16 cellular contexts compared by ENCODE assay signal in the genomic region with DNA sequence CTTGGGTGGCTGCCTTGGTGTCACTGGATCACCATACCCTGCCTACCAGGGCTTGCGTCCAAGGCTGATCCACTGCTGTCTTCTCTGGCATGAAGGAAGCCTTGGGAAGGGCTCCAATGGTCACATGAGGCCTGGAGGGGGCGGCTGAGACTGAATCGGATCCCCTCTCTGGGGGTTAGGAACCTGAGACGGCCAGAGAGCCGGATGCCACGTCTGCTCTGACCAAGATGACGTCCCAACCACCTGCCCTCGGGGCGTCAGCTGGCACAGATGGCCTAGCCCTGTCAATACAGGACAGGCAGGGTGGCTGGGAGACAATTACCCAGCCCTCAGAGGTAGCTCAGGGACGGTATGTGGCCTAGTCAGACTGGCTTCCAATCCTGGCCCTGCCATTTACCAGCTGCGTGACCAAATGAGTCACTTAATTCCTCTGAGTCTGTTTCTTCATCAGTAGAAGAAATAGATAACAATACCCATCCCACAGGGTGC. TPM values are rescaled to one million over a fixed set of nuclear protein-coding genes. Genes with fewer than 3 reads are reported as not detected.
A peak's percentile ranks its signal among the peaks of the same experiment; 100 is the strongest.
DNase-seq lines count a peak whose midpoint lies in the region; ATAC-seq and TF ChIP-seq lines count a peak whose summit lies in the region.
"Had no signal": no experiment of that assay in that cellular context is flagged by ENCODE, and none has a peak within 500 bp of the region (broad histone marks: within the 10 kb centered on the region; RNA-seq: fewer than 3 reads in every experiment).

No MANE protein-coding gene starts in this region.

- H3K27me3 Mint-ChIP-seq in T-helper 17 cell: no peaks in the 10 kb centered on the region
- H3K27me3 Mint-ChIP-seq: CD4-positive, alpha-beta memory T cell had no signal

- H3K27me3 ChIP-seq in GM23248 (replicated peaks; ENCODE audit: insufficient read depth): no peaks in the 10 kb centered on the region

- H3K27ac Mint-ChIP-seq in T-helper 17 cell: no peak overlapping the region
- H3K27ac Mint-ChIP-seq: WTC11 had no signal

- no peak overlapping the region for H3K4me3 Mint-ChIP-seq in T-helper 17 cell
- H3K4me3 Mint-ChIP-seq: CD4-positive, alpha-beta memory T cell; WTC11 had no signal

- H4K20me1 ChIP-seq in GM23248 (ENCODE audit: insufficient read depth): no peaks in the 10 kb centered on the region

- peak overlapping the region; percentile 17 for H3K27ac ChIP-seq in GM23248
- H3K27ac ChIP-seq: prostate gland had no signal

- intact Hi-C loops in left cardiac atrium (cut with DNase I): no loop called here

- peak overlapping the region; percentile 6; the same call in 1 of the 2 replicates for H3K9ac ChIP-seq in GM23248

- in situ Hi-C loops in GM23248 (cut with MboI): no loop called here

- no peak overlapping the region for H2AFZ ChIP-seq in GM23248

- TF ChIP-seq CTCF in fibroblast of mammary gland (conservative IDR thresholded peaks at IDR 0.05; ENCODE audit: control insufficient read depth, insufficient read depth, low read depth, low read length): no peak

- H3F3A ChIP-seq in GM23248 (ENCODE audit: insufficient read depth): no peaks in the 10 kb centered on the region

- H3K4me1 Mint-ChIP-seq in T-helper 17 cell: peaks cover 45% of the 10 kb centered on the region

- no peak for ATAC-seq in left cardiac atrium
- no peak for ATAC-seq in T-helper 17 cell
- ATAC-seq: HCT116, K562, Right ventricle myocardium inferior, WTC11 had no signal

- DNase-seq in GM23248 (peak; percentile 79), SHP77 treated with DMSO at 0.1 percent for 48 hours (lab: John Stamatoyannopoulos, UW) (peak; percentile 37), fibroblast of mammary gland (ENCODE audit: low read depth) (peak; percentile 54), skeletal muscle cell (ENCODE audit: low read depth) (peak; percentile 73), left cardiac atrium (no peak), T-helper 17 cell (no peak), NOMO-1 treated with dmso at 0.1 percent for 144 hours (lab: John Stamatoyannopoulos, UW; ENCODE audit: unreplicated experiment) (no peak), inferior parietal cortex (ENCODE audit: extremely low spot score) (no peak)
- DNase-seq: activated T-cell treated with anti-CD3 and anti-CD28 coated beads, Interleukin-2, amount 50 U/mL, for 1 hour; CD4-positive, alpha-beta memory T cell; NCI-H2171 treated with DMSO at 0.1 percent for 48 hours had no signal

- no peaks in the 10 kb centered on the region for H3K36me3 ChIP-seq in GM23248 (ENCODE audit: low read depth)
- H3K36me3 ChIP-seq: prostate gland had no signal

- no peaks in the 10 kb centered on the region for H3K9me3 ChIP-seq in GM23248 (ENCODE audit: low read depth)
- H3K9me3 ChIP-seq in T-helper 17 cell (ENCODE audit: control insufficient read depth, low read length, poor library complexity, severe bottlenecking): no peaks in the 10 kb centered on the region
- H3K9me3 ChIP-seq: prostate gland had no signal

- H3K4me3 ChIP-seq in GM23248 (no peak overlapping the region), fibroblast of mammary gland (ENCODE audit: control insufficient read depth, low read depth, low read length) (no peak overlapping the region), skeletal muscle cell (ENCODE audit: low read depth, low read length) (no peak overlapping the region)
- H3K4me3 ChIP-seq: K562, prostate gland had no signal

- peaks cover 5% of the 10 kb centered on the region for H3K36me3 Mint-ChIP-seq in T-helper 17 cell (ENCODE audit: low read depth)
- H3K36me3 Mint-ChIP-seq: WTC11 had no signal

- peaks cover 10% of the 10 kb centered on the region for H3K4me1 ChIP-seq in GM23248 (ENCODE audit: insufficient read depth)
- H3K4me1 ChIP-seq: prostate gland had no signal

- WGBS in GM23248 (ENCODE audit: low coverage in 1 of 2, low lambda C conversion rate in 2 of 2, missing lambda C conversion rate in 2 of 2), 2 experiments: 53 to 57% methylated on average over 11 of the region's 11 CpGs

- no peaks in the 10 kb centered on the region for H3K9me2 ChIP-seq in GM23248 (ENCODE audit: insufficient read depth)

- no peaks in the 10 kb centered on the region for H3K79me2 ChIP-seq in GM23248 (ENCODE audit: insufficient read depth)

- no peak overlapping the region for H3K4me2 ChIP-seq in GM23248 (ENCODE audit: unreplicated experiment)

RNA-seq across cellular contexts. Expression of a gene that starts 5.4 kb away (rescaled TPM):
- 2.0 and 2.6 TPM in 2 replicates for total RNA-seq in GM23248 (2014; rRNA removed; shearing (Covaris generic))
- 1.5 and 2.0 TPM in 2 replicates for polyA plus RNA-seq in GM23248 (2016; fragmentation: Nextera tagmentation; extraction: Ambion mirVana)
- total RNA-seq in left cardiac atrium (1 to 10 TPM; 2.4 to 2.8 TPM), T-helper 17 cell (10 to 100 TPM; 29.4 to 32.7 TPM)

Comparison
In these comparisons a context has a peak if more than half of its experiments do, and no peak if none do; other contexts are left out.
1. DNase-seq: peak in GM23248 (single experiment), SHP77 treated with DMSO at 0.1 percent for 48 hours (single experiment), fibroblast of mammary gland (single experiment) and skeletal muscle cell (single experiment); none in left cardiac atrium (single experiment), T-helper 17 cell (0 of 3), NOMO-1 treated with dmso at 0.1 percent for 144 hours (single experiment) and inferior parietal cortex (single experiment).